Comparison of ENCODE assay signal across 8 cellular contexts in genomic region chr7:5045558-5046396, GRCh38. TPM values are rescaled to one million over a fixed set of nuclear protein-coding genes. Genes with fewer than 3 reads are reported as not detected.
DNase-seq lines count a peak whose midpoint lies in the region; ATAC-seq, FAIRE-seq and TF ChIP-seq lines count a peak whose summit lies in the region.

Gene RBAK, plus strand, starts transcription at chr7:5045860. Its CDS starts 2,217 bp downstream, at chr7:5048077.

- H3K36me3 ChIP-seq in WERI-Rb-1 (no peaks in the 10 kb centered on the region; the same call in 1 of the 2 replicates), mammary epithelial cell (ENCODE audit: insufficient read depth, low read length) (peaks cover 7% of the 10 kb centered on the region), small intestine (ENCODE audit: control insufficient read depth in 2 of 2, insufficient read depth in 2 of 2, low read length in 2 of 2) (peaks cover 0 to 7% of the 10 kb centered on the region in 2 donors)

- H3K27me3 ChIP-seq in AG04450 (ENCODE audit: control insufficient read depth, insufficient read depth, low read length) = no peaks in the 10 kb centered on the region
- no peaks in the 10 kb centered on the region for H3K27me3 ChIP-seq in WERI-Rb-1 (ENCODE audit: insufficient read depth, low read depth, severe bottlenecking)
- no peaks in the 10 kb centered on the region for H3K27me3 ChIP-seq in mammary epithelial cell (ENCODE audit: insufficient read depth, low read length)
- H3K27me3 ChIP-seq in small intestine (ENCODE audit: control insufficient read depth in 2 of 2, insufficient read depth in 2 of 2, low read length in 2 of 2) = no peaks in the 10 kb centered on the region

- H4K20me1 ChIP-seq in mammary epithelial cell (ENCODE audit: insufficient read depth, low read length) = no peaks in the 10 kb centered on the region

- DNase-seq in AG04450 (ENCODE audit: low read depth, low spot score) = peak; percentile 93
- peak; percentile 94 for DNase-seq in NCI-H2227 (lab: John Stamatoyannopoulos, UW; ENCODE audit: unreplicated experiment)
- peak; percentile 96 for DNase-seq in WERI-Rb-1
- DNase-seq in mammary epithelial cell = peak; percentile 88
- DNase-seq in iPS-NIHi11 (ENCODE audit: low spot score) = peak; percentile 94
- peak; percentile 95 for DNase-seq in small intestine

- H3K79me2 ChIP-seq in mammary epithelial cell (ENCODE audit: insufficient read depth, low read length) = peaks cover 28% of the 10 kb centered on the region

- H3K4me2 ChIP-seq in mammary epithelial cell (ENCODE audit: insufficient read depth, low read depth, low read length) = peak within 1 kb of the TSS; percentile 78

- POLR2A ChIA-PET in AG04450 (lab: Yijun Ruan, JAX) = interaction anchor here (0.6 kb wide), 1 partner anchor 759 kb away, joined by 4 read pairs; no protein-coding TSS in a partner anchor

- H3K27ac ChIP-seq in AG04450 (ENCODE audit: low read depth, low read length) = peak within 1 kb of the TSS; percentile 89
- peak within 1 kb of the TSS; percentile 84 for H3K27ac ChIP-seq in WERI-Rb-1
- H3K27ac ChIP-seq in mammary epithelial cell (ENCODE audit: insufficient read depth, low read depth, low read length) = peak within 1 kb of the TSS; percentile 48
- H3K27ac ChIP-seq in small intestine (ENCODE audit: low read depth in 1 of 2, low read length in 1 of 2) = peak within 1 kb of the TSS; percentile 74 to 83

- TF ChIP-seq CTCF in AG04450 (IDR thresholded peaks at IDR 0.05; ENCODE audit: low read depth, low read length) (no peak), WERI-Rb-1 (IDR thresholded peaks at IDR 0.05; ENCODE audit: low read depth, low read length) (no peak), mammary epithelial cell (conservative IDR thresholded peaks at IDR 0.05 in 1 of 2, IDR thresholded peaks at IDR 0.05 in 1 of 2; ENCODE audit: extremely low read depth in 1 of 2, insufficient read depth in 1 of 2, low read depth in 1 of 2, low read length in 2 of 2) (no peak)

- CTCF ChIA-PET in AG04450 (lab: Charles Lee) (interaction anchor here (0.6 to 1.4 kb wide), 2 partner anchors 72 to 473 kb away, joined by 3 to 4 read pairs; no protein-coding TSS in a partner anchor), mammary epithelial cell (lab: Charles Lee; ENCODE audit: low non-redundant PET) (no interaction called here)

- H2AFZ ChIP-seq in mammary epithelial cell (ENCODE audit: low read depth, low read length) = peak within 1 kb of the TSS; percentile 98

- intact Hi-C loops in mammary epithelial cell (cut with micrococcal nuclease) = loop anchor here (10.0 kb wide), 1 partner anchor 71 kb away; no protein-coding TSS in a partner anchor

- dilution Hi-C loops in mammary epithelial cell (cut with HindIII; ENCODE audit: low sequenced_read_pairs) = no loop called here

- in situ Hi-C loops in mammary epithelial cell (cut with MboI; ENCODE audit: low sequenced_read_pairs in 2 of 2) = no loop called here

- under 1% methylated on average over 14 of the region's 69 CpGs for WGBS in mammary epithelial cell (ENCODE audit: low coverage, missing lambda C conversion rate)
- 1% methylated on average over 57 to 69 of the region's 69 CpGs for WGBS in small intestine, 3 donors

- H3K4me1 ChIP-seq in mammary epithelial cell (ENCODE audit: insufficient read depth, low read length) (no peaks in the 10 kb centered on the region), small intestine (ENCODE audit: control insufficient read depth in 2 of 2, insufficient read depth in 1 of 2, low read depth in 1 of 2, low read length in 1 of 2) (no peaks in the 10 kb centered on the region)

- H3K9me3 ChIP-seq in AG04450 (ENCODE audit: control insufficient read depth, insufficient read depth, low read length) (peaks cover 7% of the 10 kb centered on the region), WERI-Rb-1 (ENCODE audit: severe bottlenecking) (no peaks in the 10 kb centered on the region), mammary epithelial cell (replicated peaks; ENCODE audit: insufficient read depth, low read length) (no peaks in the 10 kb centered on the region), small intestine (ENCODE audit: control insufficient read depth, low read depth) (no peaks in the 10 kb centered on the region)

- BruUV-seq in mammary epithelial cell (replicated peaks; lab: Mats Ljungman, UMichigan) = no TSS peak

- ATAC-seq in GM18873 (IDR thresholded peaks at IDR 0.05; ENCODE audit: low FRiP score, unreplicated experiment) (peak; percentile 98), HG03135 (IDR thresholded peaks at IDR 0.05; ENCODE audit: unreplicated experiment) (peak; percentile 99)

- H3K9ac ChIP-seq in mammary epithelial cell (ENCODE audit: insufficient read depth, low read length) = peak within 1 kb of the TSS; percentile 56

- FAIRE-seq in small intestine (lab: Jason Lieb, UNC) = no peak

- peak within 1 kb of the TSS; percentile 73 for H3K4me3 ChIP-seq in AG04450 (ENCODE audit: low read depth, low read length)
- H3K4me3 ChIP-seq in WERI-Rb-1 (ENCODE audit: low read depth, low read length) = peak within 1 kb of the TSS; percentile 86
- peak within 1 kb of the TSS; percentile 62 to 77 (median 66) for H3K4me3 ChIP-seq in mammary epithelial cell (replicated peaks in 1 of 3; ENCODE audit: insufficient read depth in 1 of 3, low read depth in 2 of 3, low read length in 3 of 3)
- peak within 1 kb of the TSS; percentile 93 to 95 for H3K4me3 ChIP-seq in small intestine (ENCODE audit: low read depth in 1 of 2, low read length in 2 of 2)

RNA-seq across cellular contexts. Expression of gene RBAK, which starts in this region (rescaled TPM):
- polyA plus RNA-seq in AG04450 (2011; rRNA removed) (4.4 and 6.1 TPM in 2 replicates), mammary epithelial cell (2.1 TPM), small intestine (1 to 10 TPM; 2.2 to 3.6 (median 3.4) TPM)
- polyA minus RNA-seq in AG04450 (2011; rRNA and poly(A)+ RNA removed) = 5.0 and 9.5 TPM in 2 replicates
- total RNA-seq in mammary epithelial cell = 10 to 100 TPM; 11.4 to 12.5 TPM
- polyA minus RNA-seq in mammary epithelial cell = 2.8 TPM

Comparison
In these comparisons a context has a peak if more than half of its experiments do, and no peak if none do; other contexts are left out.
1. Peak in every context shown above with its lines: DNase-seq, ATAC-seq, H3K4me3 ChIP-seq and H3K27ac ChIP-seq.